22 cellular contexts compared by ENCODE assay signal in genomic region chr11:123299721-123300120, GRCh38.
"Had no signal": no experiment of that assay in that cellular context is flagged by ENCODE, and none has a peak within 500 bp of the region (broad histone marks: within the 10 kb centered on the region; RNA-seq: fewer than 3 reads in every experiment).

No MANE protein-coding gene starts in this region.

- H3K36me3 ChIP-seq: brain microvascular endothelial cell, cardiac muscle cell had no signal

- H3K27me3 ChIP-seq: brain microvascular endothelial cell had no signal

- ATAC-seq: activated CD4-positive, CD25-positive, alpha-beta regulatory T cell treated with anti-CD3 and anti-CD28 coated beads, Interleukin-2, amount 50 U/mL, for 24 hours; activated CD8-positive, alpha-beta T cell treated with anti-CD3 and anti-CD28 coated beads for 36 hours; activated T-cell treated with anti-CD3 and anti-CD28 coated beads, Interleukin-2, amount 50 U/mL, for 72 hours; Panc1 had no signal

- H3K4me3 ChIP-seq: cardiac muscle cell had no signal

- DNase-seq: activated CD4-positive, alpha-beta T cell treated with anti-CD3 and anti-CD28 coated beads for 4 hours; activated CD8-positive, alpha-beta memory T cell treated with anti-CD3 and anti-CD28 coated beads, Interleukin-2, amount 50 U/mL, for 4 hours; activated CD8-positive, alpha-beta T cell treated with anti-CD3 and anti-CD28 coated beads for 36 hours; activated gamma-delta T cell treated with Interleukin-2 at 50 U/mL for 16 hours; activated naive CD4-positive, alpha-beta T cell treated with anti-CD3 and anti-CD28 coated beads, Interleukin-2, amount 10 ng/mL, durations not matched to agents 7 days and 5 days; activated naive CD8-positive, alpha-beta T cell treated with anti-CD3 and anti-CD28 coated beads for 36 hours; activated T-cell treated with anti-CD3 and anti-CD28 coated beads, Interleukin-2, amount 50 U/mL, for 72 hours; brain microvascular endothelial cell; KBM-7; NCI-H1048; NCI-H146; NCI-H187 treated with DMSO at 0.1 percent for 48 hours; NCI-H2081 treated with DMSO at 0.1 percent for 48 hours; NCI-H524 treated with DMSO at 0.1 percent for 48 hours; NCI-H774; NK-92 treated with Interleukin-12 subunit alpha and Interleukin-12 subunit beta, amount 100 ng/mL, for 24 hours; OCI-M1; SHP77 treated with DMSO at 0.1 percent for 48 hours had no signal

- H3K27ac ChIP-seq: brain microvascular endothelial cell, cardiac muscle cell, RWPE1 had no signal
